In the genomic region with DNA sequence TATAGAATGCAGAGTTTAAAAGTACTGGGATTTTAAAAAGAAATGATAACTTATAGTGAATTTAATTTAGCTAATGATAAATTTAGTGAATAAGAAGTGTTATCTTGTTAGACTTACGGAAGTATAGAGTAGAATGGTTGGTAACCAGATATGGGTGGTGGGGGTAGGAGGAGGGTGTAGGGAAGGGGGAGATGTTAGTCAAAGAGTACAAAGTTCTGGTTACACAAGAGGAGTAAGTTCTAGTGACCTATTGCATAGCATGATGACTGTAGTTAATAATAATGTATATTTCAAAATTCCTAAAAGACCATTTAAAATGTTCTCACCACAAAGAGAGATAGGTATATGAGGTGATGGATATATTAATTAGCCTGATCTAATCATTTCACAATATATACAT, we compare ENCODE assay signal across 1 cellular context.
TF ChIP-seq lines count a peak whose summit lies in the region.

No MANE protein-coding gene starts in this region.

TF ChIP-seq in HepG2, 621 proteins besides CTCF, POLR2A, EP300 and RAD21 (continued from another document and continues in another):
- TF ChIP-seq KDM6A (CRISPR knock-in tag; IDR thresholded peaks at IDR 0.05; ENCODE audit: low read depth) (peak; percentile 78), MIXL1 (CRISPR knock-in tag; IDR thresholded peaks at IDR 0.05) (peak; percentile 83; the same call in 1 of the 2 replicates), MTA1 (CRISPR knock-in tag; IDR thresholded peaks at IDR 0.05; ENCODE audit: borderline replicate concordance) (no peak), DNMT1 (CRISPR knock-in tag; IDR thresholded peaks at IDR 0.05) (no peak), BCL6 (CRISPR knock-in tag; IDR thresholded peaks at IDR 0.05) (peak; percentile 77), ARHGAP35 (CRISPR knock-in tag; IDR thresholded peaks at IDR 0.05; ENCODE audit: borderline replicate concordance) (no peak), RFX1 (IDR thresholded peaks at IDR 0.05) (no peak), HNRNPK (IDR thresholded peaks at IDR 0.05; ENCODE audit: low read depth, low read length, poor library complexity, severe bottlenecking) (peak; percentile 45), DMAP1 (CRISPR knock-in tag; IDR thresholded peaks at IDR 0.05) (no peak; the same call in 1 of the 2 replicates), RCOR2 (CRISPR knock-in tag; IDR thresholded peaks at IDR 0.05) (0 out of 2 replicates have a peak, but pooled peaks have one; percentile 31), EHMT2 (IDR thresholded peaks at IDR 0.05; ENCODE audit: borderline replicate concordance, low read depth, low read length) (peak; percentile 88; the same call in 1 of the 2 replicates), MAZ (IDR thresholded peaks at IDR 0.05; ENCODE audit: borderline replicate concordance, low read depth, low read length) (peak; percentile 98), MAZ (CRISPR knock-in tag; IDR thresholded peaks at IDR 0.05; ENCODE audit: low read depth) (peak; percentile 43; the same call in 1 of the 2 replicates), HNF4A (CRISPR knock-in tag; IDR thresholded peaks at IDR 0.05) (peak; percentile 92), EZH2 (conservative IDR thresholded peaks at IDR 0.05; ENCODE audit: low read depth, low read length) (no peak), MEIS2 (CRISPR knock-in tag; IDR thresholded peaks at IDR 0.05) (no peak)
- TF ChIP-seq, protein P1, sequence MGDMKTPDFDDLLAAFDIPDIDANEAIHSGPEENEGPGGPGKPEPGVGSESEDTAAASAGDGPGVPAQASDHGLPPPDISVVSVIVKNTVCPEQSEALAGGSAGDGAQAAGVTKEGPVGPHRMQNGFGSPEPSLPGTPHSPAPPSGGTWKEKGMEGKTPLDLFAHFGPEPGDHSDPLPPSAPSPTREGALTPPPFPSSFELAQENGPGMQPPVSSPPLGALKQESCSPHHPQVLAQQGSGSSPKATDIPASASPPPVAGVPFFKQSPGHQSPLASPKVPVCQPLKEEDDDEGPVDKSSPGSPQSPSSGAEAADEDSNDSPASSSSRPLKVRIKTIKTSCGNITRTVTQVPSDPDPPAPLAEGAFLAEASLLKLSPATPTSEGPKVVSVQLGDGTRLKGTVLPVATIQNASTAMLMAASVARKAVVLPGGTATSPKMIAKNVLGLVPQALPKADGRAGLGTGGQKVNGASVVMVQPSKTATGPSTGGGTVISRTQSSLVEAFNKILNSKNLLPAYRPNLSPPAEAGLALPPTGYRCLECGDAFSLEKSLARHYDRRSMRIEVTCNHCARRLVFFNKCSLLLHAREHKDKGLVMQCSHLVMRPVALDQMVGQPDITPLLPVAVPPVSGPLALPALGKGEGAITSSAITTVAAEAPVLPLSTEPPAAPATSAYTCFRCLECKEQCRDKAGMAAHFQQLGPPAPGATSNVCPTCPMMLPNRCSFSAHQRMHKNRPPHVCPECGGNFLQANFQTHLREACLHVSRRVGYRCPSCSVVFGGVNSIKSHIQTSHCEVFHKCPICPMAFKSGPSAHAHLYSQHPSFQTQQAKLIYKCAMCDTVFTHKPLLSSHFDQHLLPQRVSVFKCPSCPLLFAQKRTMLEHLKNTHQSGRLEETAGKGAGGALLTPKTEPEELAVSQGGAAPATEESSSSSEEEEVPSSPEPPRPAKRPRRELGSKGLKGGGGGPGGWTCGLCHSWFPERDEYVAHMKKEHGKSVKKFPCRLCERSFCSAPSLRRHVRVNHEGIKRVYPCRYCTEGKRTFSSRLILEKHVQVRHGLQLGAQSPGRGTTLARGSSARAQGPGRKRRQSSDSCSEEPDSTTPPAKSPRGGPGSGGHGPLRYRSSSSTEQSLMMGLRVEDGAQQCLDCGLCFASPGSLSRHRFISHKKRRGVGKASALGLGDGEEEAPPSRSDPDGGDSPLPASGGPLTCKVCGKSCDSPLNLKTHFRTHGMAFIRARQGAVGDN (CRISPR knock-in tag; IDR thresholded peaks at IDR 0.05) = no peak
- TF ChIP-seq, protein P2, sequence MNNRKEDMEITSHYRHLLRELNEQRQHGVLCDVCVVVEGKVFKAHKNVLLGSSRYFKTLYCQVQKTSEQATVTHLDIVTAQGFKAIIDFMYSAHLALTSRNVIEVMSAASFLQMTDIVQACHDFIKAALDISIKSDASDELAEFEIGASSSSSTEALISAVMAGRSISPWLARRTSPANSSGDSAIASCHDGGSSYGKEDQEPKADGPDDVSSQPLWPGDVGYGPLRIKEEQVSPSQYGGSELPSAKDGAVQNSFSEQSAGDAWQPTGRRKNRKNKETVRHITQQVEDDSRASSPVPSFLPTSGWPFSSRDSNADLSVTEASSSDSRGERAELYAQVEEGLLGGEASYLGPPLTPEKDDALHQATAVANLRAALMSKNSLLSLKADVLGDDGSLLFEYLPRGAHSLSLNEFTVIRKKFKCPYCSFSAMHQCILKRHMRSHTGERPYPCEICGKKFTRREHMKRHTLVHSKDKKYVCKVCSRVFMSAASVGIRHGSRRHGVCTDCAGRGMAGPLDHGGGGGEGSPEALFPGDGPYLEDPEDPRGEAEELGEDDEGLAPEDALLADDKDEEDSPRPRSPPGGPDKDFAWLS (CRISPR knock-in tag; IDR thresholded peaks at IDR 0.05; ENCODE audit: borderline replicate concordance) = no peak
- TF ChIP-seq, protein P3, sequence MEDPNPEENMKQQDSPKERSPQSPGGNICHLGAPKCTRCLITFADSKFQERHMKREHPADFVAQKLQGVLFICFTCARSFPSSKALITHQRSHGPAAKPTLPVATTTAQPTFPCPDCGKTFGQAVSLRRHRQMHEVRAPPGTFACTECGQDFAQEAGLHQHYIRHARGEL (CRISPR knock-in tag; IDR thresholded peaks at IDR 0.05) = no peak
- TF ChIP-seq, protein P4, sequence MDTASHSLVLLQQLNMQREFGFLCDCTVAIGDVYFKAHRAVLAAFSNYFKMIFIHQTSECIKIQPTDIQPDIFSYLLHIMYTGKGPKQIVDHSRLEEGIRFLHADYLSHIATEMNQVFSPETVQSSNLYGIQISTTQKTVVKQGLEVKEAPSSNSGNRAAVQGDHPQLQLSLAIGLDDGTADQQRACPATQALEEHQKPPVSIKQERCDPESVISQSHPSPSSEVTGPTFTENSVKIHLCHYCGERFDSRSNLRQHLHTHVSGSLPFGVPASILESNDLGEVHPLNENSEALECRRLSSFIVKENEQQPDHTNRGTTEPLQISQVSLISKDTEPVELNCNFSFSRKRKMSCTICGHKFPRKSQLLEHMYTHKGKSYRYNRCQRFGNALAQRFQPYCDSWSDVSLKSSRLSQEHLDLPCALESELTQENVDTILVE (CRISPR knock-in tag; IDR thresholded peaks at IDR 0.05) = peak; percentile 74; the same call in 1 of the 2 replicates
- TF ChIP-seq, protein P5, sequence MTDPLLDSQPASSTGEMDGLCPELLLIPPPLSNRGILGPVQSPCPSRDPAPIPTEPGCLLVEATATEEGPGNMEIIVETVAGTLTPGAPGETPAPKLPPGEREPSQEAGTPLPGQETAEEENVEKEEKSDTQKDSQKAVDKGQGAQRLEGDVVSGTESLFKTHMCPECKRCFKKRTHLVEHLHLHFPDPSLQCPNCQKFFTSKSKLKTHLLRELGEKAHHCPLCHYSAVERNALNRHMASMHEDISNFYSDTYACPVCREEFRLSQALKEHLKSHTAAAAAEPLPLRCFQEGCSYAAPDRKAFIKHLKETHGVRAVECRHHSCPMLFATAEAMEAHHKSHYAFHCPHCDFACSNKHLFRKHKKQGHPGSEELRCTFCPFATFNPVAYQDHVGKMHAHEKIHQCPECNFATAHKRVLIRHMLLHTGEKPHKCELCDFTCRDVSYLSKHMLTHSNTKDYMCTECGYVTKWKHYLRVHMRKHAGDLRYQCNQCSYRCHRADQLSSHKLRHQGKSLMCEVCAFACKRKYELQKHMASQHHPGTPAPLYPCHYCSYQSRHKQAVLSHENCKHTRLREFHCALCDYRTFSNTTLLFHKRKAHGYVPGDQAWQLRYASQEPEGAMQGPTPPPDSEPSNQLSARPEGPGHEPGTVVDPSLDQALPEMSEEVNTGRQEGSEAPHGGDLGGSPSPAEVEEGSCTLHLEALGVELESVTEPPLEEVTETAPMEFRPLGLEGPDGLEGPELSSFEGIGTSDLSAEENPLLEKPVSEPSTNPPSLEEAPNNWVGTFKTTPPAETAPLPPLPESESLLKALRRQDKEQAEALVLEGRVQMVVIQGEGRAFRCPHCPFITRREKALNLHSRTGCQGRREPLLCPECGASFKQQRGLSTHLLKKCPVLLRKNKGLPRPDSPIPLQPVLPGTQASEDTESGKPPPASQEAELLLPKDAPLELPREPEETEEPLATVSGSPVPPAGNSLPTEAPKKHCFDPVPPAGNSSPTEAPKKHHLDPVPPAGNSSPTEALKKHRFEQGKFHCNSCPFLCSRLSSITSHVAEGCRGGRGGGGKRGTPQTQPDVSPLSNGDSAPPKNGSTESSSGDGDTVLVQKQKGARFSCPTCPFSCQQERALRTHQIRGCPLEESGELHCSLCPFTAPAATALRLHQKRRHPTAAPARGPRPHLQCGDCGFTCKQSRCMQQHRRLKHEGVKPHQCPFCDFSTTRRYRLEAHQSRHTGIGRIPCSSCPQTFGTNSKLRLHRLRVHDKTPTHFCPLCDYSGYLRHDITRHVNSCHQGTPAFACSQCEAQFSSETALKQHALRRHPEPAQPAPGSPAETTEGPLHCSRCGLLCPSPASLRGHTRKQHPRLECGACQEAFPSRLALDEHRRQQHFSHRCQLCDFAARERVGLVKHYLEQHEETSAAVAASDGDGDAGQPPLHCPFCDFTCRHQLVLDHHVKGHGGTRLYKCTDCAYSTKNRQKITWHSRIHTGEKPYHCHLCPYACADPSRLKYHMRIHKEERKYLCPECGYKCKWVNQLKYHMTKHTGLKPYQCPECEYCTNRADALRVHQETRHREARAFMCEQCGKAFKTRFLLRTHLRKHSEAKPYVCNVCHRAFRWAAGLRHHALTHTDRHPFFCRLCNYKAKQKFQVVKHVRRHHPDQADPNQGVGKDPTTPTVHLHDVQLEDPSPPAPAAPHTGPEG (CRISPR knock-in tag; IDR thresholded peaks at IDR 0.05) = no peak
- TF ChIP-seq, protein P6, sequence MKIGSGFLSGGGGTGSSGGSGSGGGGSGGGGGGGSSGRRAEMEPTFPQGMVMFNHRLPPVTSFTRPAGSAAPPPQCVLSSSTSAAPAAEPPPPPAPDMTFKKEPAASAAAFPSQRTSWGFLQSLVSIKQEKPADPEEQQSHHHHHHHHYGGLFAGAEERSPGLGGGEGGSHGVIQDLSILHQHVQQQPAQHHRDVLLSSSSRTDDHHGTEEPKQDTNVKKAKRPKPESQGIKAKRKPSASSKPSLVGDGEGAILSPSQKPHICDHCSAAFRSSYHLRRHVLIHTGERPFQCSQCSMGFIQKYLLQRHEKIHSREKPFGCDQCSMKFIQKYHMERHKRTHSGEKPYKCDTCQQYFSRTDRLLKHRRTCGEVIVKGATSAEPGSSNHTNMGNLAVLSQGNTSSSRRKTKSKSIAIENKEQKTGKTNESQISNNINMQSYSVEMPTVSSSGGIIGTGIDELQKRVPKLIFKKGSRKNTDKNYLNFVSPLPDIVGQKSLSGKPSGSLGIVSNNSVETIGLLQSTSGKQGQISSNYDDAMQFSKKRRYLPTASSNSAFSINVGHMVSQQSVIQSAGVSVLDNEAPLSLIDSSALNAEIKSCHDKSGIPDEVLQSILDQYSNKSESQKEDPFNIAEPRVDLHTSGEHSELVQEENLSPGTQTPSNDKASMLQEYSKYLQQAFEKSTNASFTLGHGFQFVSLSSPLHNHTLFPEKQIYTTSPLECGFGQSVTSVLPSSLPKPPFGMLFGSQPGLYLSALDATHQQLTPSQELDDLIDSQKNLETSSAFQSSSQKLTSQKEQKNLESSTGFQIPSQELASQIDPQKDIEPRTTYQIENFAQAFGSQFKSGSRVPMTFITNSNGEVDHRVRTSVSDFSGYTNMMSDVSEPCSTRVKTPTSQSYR (CRISPR knock-in tag; IDR thresholded peaks at IDR 0.05; ENCODE audit: borderline replicate concordance) = peak; percentile 88; the same call in 1 of the 2 replicates
- TF ChIP-seq, protein P7, sequence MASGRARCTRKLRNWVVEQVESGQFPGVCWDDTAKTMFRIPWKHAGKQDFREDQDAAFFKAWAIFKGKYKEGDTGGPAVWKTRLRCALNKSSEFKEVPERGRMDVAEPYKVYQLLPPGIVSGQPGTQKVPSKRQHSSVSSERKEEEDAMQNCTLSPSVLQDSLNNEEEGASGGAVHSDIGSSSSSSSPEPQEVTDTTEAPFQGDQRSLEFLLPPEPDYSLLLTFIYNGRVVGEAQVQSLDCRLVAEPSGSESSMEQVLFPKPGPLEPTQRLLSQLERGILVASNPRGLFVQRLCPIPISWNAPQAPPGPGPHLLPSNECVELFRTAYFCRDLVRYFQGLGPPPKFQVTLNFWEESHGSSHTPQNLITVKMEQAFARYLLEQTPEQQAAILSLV (CRISPR knock-in tag; IDR thresholded peaks at IDR 0.05; ENCODE audit: borderline replicate concordance) = no peak
- TF ChIP-seq, protein P8, sequence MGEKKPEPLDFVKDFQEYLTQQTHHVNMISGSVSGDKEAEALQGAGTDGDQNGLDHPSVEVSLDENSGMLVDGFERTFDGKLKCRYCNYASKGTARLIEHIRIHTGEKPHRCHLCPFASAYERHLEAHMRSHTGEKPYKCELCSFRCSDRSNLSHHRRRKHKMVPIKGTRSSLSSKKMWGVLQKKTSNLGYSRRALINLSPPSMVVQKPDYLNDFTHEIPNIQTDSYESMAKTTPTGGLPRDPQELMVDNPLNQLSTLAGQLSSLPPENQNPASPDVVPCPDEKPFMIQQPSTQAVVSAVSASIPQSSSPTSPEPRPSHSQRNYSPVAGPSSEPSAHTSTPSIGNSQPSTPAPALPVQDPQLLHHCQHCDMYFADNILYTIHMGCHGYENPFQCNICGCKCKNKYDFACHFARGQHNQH (CRISPR knock-in tag; IDR thresholded peaks at IDR 0.05) = 0 out of 2 replicates have a peak, but pooled peaks have one; percentile 33
